In the genomic region with DNA sequence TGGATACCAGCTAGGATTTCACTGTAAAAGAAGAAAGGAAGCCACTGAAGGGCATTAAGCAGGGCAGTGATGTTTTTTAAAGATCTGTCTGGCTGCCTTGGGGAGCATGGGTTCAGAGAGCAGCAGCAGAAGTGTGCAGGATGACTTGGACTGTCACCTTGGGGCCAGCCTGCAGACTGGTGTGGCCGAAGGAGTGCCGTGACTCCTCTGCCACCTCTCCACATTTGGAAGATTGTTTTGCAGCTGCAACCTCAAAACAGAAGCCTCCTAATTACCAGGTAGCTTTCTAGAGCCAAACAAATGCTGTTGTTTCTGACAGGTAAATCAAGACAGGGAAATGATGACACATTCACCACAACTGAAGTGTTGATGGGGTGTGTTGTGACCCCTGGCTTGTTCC, we compare ENCODE assay signal across 1 cellular context.
TF ChIP-seq lines count a peak whose summit lies in the region.

No MANE protein-coding gene starts in this region.

TF ChIP-seq in GM23338, 12 proteins besides CTCF, POLR2A, EP300 and RAD21:
- TF ChIP-seq STAT1 (IDR thresholded peaks at IDR 0.05; ENCODE audit: unreplicated experiment) (no peak), ZNF114 (CRISPR knock-in tag; IDR thresholded peaks at IDR 0.05) (no peak), POLR2AphosphoS5 (IDR thresholded peaks at IDR 0.05; ENCODE audit: low read depth) (no peak), NANOG (IDR thresholded peaks at IDR 0.05; ENCODE audit: borderline replicate concordance) (no peak), EZH2 (IDR thresholded peaks at IDR 0.05; ENCODE audit: low read depth, unreplicated experiment) (no peak), JUNB (IDR thresholded peaks at IDR 0.05; ENCODE audit: unreplicated experiment) (no peak), ZNF331 (CRISPR knock-in tag; IDR thresholded peaks at IDR 0.05; ENCODE audit: low read depth) (no peak), CREB1 (CRISPR knock-in tag; IDR thresholded peaks at IDR 0.05; ENCODE audit: low read depth) (no peak), EZH2phosphoT487 (IDR thresholded peaks at IDR 0.05; ENCODE audit: unreplicated experiment) (no peak)
- TF ChIP-seq, protein P1, sequence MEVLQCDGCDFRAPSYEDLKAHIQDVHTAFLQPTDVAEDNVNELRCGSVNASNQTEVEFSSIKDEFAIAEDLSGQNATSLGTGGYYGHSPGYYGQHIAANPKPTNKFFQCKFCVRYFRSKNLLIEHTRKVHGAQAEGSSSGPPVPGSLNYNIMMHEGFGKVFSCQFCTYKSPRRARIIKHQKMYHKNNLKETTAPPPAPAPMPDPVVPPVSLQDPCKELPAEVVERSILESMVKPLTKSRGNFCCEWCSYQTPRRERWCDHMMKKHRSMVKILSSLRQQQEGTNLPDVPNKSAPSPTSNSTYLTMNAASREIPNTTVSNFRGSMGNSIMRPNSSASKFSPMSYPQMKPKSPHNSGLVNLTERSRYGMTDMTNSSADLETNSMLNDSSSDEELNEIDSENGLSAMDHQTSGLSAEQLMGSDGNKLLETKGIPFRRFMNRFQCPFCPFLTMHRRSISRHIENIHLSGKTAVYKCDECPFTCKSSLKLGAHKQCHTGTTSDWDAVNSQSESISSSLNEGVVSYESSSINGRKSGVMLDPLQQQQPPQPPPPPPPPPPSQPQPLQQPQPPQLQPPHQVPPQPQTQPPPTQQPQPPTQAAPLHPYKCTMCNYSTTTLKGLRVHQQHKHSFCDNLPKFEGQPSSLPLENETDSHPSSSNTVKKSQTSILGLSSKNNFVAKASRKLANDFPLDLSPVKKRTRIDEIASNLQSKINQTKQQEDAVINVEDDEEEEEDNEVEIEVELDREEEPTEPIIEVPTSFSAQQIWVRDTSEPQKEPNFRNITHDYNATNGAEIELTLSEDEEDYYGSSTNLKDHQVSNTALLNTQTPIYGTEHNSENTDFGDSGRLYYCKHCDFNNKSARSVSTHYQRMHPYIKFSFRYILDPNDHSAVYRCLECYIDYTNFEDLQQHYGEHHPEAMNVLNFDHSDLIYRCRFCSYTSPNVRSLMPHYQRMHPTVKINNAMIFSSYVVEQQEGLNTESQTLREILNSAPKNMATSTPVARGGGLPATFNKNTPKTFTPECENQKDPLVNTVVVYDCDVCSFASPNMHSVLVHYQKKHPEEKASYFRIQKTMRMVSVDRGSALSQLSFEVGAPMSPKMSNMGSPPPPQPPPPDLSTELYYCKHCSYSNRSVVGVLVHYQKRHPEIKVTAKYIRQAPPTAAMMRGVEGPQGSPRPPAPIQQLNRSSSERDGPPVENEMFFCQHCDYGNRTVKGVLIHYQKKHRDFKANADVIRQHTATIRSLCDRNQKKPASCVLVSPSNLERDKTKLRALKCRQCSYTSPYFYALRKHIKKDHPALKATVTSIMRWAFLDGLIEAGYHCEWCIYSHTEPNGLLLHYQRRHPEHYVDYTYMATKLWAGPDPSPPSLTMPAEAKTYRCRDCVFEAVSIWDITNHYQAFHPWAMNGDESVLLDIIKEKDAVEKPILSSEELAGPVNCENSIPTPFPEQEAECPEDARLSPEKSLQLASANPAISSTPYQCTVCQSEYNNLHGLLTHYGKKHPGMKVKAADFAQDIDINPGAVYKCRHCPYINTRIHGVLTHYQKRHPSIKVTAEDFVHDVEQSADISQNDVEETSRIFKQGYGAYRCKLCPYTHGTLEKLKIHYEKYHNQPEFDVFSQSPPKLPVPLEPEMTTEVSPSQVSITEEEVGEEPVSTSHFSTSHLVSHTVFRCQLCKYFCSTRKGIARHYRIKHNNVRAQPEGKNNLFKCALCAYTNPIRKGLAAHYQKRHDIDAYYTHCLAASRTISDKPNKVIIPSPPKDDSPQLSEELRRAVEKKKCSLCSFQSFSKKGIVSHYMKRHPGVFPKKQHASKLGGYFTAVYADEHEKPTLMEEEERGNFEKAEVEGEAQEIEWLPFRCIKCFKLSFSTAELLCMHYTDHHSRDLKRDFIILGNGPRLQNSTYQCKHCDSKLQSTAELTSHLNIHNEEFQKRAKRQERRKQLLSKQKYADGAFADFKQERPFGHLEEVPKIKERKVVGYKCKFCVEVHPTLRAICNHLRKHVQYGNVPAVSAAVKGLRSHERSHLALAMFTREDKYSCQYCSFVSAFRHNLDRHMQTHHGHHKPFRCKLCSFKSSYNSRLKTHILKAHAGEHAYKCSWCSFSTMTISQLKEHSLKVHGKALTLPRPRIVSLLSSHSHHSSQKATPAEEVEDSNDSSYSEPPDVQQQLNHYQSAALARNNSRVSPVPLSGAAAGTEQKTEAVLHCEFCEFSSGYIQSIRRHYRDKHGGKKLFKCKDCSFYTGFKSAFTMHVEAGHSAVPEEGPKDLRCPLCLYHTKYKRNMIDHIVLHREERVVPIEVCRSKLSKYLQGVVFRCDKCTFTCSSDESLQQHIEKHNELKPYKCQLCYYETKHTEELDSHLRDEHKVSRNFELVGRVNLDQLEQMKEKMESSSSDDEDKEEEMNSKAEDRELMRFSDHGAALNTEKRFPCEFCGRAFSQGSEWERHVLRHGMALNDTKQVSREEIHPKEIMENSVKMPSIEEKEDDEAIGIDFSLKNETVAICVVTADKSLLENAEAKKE (CRISPR knock-in tag; IDR thresholded peaks at IDR 0.05): no peak
- TF ChIP-seq, protein P2, sequence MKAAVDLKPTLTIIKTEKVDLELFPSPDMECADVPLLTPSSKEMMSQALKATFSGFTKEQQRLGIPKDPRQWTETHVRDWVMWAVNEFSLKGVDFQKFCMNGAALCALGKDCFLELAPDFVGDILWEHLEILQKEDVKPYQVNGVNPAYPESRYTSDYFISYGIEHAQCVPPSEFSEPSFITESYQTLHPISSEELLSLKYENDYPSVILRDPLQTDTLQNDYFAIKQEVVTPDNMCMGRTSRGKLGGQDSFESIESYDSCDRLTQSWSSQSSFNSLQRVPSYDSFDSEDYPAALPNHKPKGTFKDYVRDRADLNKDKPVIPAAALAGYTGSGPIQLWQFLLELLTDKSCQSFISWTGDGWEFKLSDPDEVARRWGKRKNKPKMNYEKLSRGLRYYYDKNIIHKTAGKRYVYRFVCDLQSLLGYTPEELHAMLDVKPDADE (IDR thresholded peaks at IDR 0.05): no peak
- TF ChIP-seq, protein P3, sequence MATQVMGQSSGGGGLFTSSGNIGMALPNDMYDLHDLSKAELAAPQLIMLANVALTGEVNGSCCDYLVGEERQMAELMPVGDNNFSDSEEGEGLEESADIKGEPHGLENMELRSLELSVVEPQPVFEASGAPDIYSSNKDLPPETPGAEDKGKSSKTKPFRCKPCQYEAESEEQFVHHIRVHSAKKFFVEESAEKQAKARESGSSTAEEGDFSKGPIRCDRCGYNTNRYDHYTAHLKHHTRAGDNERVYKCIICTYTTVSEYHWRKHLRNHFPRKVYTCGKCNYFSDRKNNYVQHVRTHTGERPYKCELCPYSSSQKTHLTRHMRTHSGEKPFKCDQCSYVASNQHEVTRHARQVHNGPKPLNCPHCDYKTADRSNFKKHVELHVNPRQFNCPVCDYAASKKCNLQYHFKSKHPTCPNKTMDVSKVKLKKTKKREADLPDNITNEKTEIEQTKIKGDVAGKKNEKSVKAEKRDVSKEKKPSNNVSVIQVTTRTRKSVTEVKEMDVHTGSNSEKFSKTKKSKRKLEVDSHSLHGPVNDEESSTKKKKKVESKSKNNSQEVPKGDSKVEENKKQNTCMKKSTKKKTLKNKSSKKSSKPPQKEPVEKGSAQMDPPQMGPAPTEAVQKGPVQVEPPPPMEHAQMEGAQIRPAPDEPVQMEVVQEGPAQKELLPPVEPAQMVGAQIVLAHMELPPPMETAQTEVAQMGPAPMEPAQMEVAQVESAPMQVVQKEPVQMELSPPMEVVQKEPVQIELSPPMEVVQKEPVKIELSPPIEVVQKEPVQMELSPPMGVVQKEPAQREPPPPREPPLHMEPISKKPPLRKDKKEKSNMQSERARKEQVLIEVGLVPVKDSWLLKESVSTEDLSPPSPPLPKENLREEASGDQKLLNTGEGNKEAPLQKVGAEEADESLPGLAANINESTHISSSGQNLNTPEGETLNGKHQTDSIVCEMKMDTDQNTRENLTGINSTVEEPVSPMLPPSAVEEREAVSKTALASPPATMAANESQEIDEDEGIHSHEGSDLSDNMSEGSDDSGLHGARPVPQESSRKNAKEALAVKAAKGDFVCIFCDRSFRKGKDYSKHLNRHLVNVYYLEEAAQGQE (IDR thresholded peaks at IDR 0.05; ENCODE audit: unreplicated experiment): no peak
